Comparison of ENCODE assay signal across 16 cellular contexts in genomic region chr7:66500087-66500486, GRCh38.
DNase-seq lines count a peak whose midpoint lies in the region; ATAC-seq and TF ChIP-seq lines count a peak whose summit lies in the region.
"Had no signal": no experiment of that assay in that cellular context is flagged by ENCODE, and none has a peak within 500 bp of the region (broad histone marks: within the 10 kb centered on the region; RNA-seq: fewer than 3 reads in every experiment).

No MANE protein-coding gene starts in this region.

- 76 to 90% (median 82%) methylated on average over 3 of the region's 3 CpGs for WGBS in spleen, 5 donors
- WGBS in stomach, 5 donors = 88 to 95% (median 91%) methylated on average over 3 of the region's 3 CpGs

- H3K4me1 ChIP-seq in spleen (peaks cover 0 to 9% (median 0%) of the 10 kb centered on the region in 6 donors), stomach (no peaks in the 10 kb centered on the region)
- H3K4me1 ChIP-seq: uterus had no signal

- intact Hi-C loops in activated CD8-positive, alpha-beta T cell treated with anti-CD3 and anti-CD28 coated beads for 36 hours (cut with micrococcal nuclease) = no loop called here
- intact Hi-C loops in spleen (cut with DNase I; ENCODE audit: low total_unique reads) (no loop called here), stomach (cut with DNase I; ENCODE audit: low total_unique reads) (no loop called here)

- H3K36me3 ChIP-seq in spleen = no peaks in the 10 kb centered on the region
- peaks cover 0 to 3% (median 0%) of the 10 kb centered on the region in 4 donors for H3K36me3 ChIP-seq in stomach
- H3K36me3 ChIP-seq: uterus had no signal

- no peak for TF ChIP-seq CTCF in activated CD8-positive, alpha-beta T cell treated with anti-CD3 and anti-CD28 coated beads for 36 hours (IDR thresholded peaks at IDR 0.05)
- TF ChIP-seq CTCF in epithelial cell of esophagus (IDR thresholded peaks at IDR 0.05; ENCODE audit: insufficient read depth, low read depth, low read length, missing control alignments) (no peak), spleen (IDR thresholded peaks at IDR 0.05 in 8 of 11, conservative IDR thresholded peaks at IDR 0.05 in 3 of 11) (no peak), stomach (IDR thresholded peaks at IDR 0.05) (no peak)

- no peaks in the 10 kb centered on the region for H3K9me3 ChIP-seq in spleen
- no peaks in the 10 kb centered on the region for H3K9me3 ChIP-seq in stomach
- H3K9me3 ChIP-seq: body of pancreas, uterus had no signal

- peak; percentile 37 for DNase-seq in activated CD8-positive, alpha-beta T cell treated with anti-CD3 and anti-CD28 coated beads for 36 hours
- DNase-seq in activated CD8-positive, alpha-beta T cell treated with anti-CD3 and anti-CD28 coated beads, Interleukin-2, amount 10 ng/mL, durations not matched to agents 7 days and 5 days = no peak
- DNase-seq in NAMALWA (ENCODE audit: low spot score) (peak; percentile 38), epithelial cell of esophagus (ENCODE audit: low read depth) (peak; percentile 47), spleen (peak; percentile 13), SKM-1 (lab: John Stamatoyannopoulos, UW; ENCODE audit: unreplicated experiment) (no peak), stomach (no peak)
- DNase-seq: body of pancreas; DMS79 treated with DMSO at 0.1 percent for 48 hours; effector memory CD8-positive, alpha-beta T cell; NCI-H1694; NCI-H748 treated with DMSO at 0.1 percent for 48 hours; occipital lobe; uterus had no signal

- H3K4me1 Mint-ChIP-seq in activated CD8-positive, alpha-beta T cell treated with anti-CD3 and anti-CD28 coated beads for 36 hours (ENCODE audit: low read depth) = peaks cover 3% of the 10 kb centered on the region
- peaks cover 6% of the 10 kb centered on the region for H3K4me1 Mint-ChIP-seq in activated CD8-positive, alpha-beta T cell treated with anti-CD3 and anti-CD28 coated beads, Interleukin-2, amount 10 ng/mL, durations not matched to agents 7 days and 5 days (ENCODE audit: low read depth)

- H3K36me3 Mint-ChIP-seq in activated CD8-positive, alpha-beta T cell treated with anti-CD3 and anti-CD28 coated beads for 36 hours (ENCODE audit: low read depth) = no peaks in the 10 kb centered on the region
- peaks cover 1% of the 10 kb centered on the region for H3K36me3 Mint-ChIP-seq in activated CD8-positive, alpha-beta T cell treated with anti-CD3 and anti-CD28 coated beads, Interleukin-2, amount 10 ng/mL, durations not matched to agents 7 days and 5 days (ENCODE audit: low read depth)

- CTCF ChIA-PET in activated CD8-positive, alpha-beta T cell treated with anti-CD3 and anti-CD28 coated beads for 36 hours (lab: Charles Lee) = no interaction called here
- CTCF ChIA-PET in activated CD8-positive, alpha-beta T cell treated with anti-CD3 and anti-CD28 coated beads, Interleukin-2, amount 10 ng/mL, durations not matched to agents 7 days and 5 days (lab: Charles Lee) = no interaction called here

- H3K27me3 ChIP-seq in spleen (replicated peaks in 1 of 7) (peaks cover 0 to 15% (median 0%) of the 10 kb centered on the region in 7 donors), stomach (peaks cover 0 to 18% (median 5%) of the 10 kb centered on the region in 3 donors)
- H3K27me3 ChIP-seq: body of pancreas, uterus had no signal

- no peaks in the 10 kb centered on the region for H3K9me3 Mint-ChIP-seq in activated CD8-positive, alpha-beta T cell treated with anti-CD3 and anti-CD28 coated beads for 36 hours
- no peaks in the 10 kb centered on the region for H3K9me3 Mint-ChIP-seq in activated CD8-positive, alpha-beta T cell treated with anti-CD3 and anti-CD28 coated beads, Interleukin-2, amount 10 ng/mL, durations not matched to agents 7 days and 5 days (ENCODE audit: insufficient read depth)
- H3K9me3 Mint-ChIP-seq: effector memory CD8-positive, alpha-beta T cell had no signal

- H3K4me3 Mint-ChIP-seq in activated CD8-positive, alpha-beta T cell treated with anti-CD3 and anti-CD28 coated beads for 36 hours = no peak overlapping the region
- no peak overlapping the region for H3K4me3 Mint-ChIP-seq in activated CD8-positive, alpha-beta T cell treated with anti-CD3 and anti-CD28 coated beads, Interleukin-2, amount 10 ng/mL, durations not matched to agents 7 days and 5 days
- H3K4me3 Mint-ChIP-seq: effector memory CD8-positive, alpha-beta T cell had no signal

- H3K27ac ChIP-seq in spleen = no peak overlapping the region
- no peak overlapping the region for H3K27ac ChIP-seq in stomach
- H3K27ac ChIP-seq: body of pancreas, SK-N-MC, uterus had no signal

- H3K27me3 Mint-ChIP-seq in activated CD8-positive, alpha-beta T cell treated with anti-CD3 and anti-CD28 coated beads for 36 hours = no peaks in the 10 kb centered on the region
- peaks cover 2% of the 10 kb centered on the region for H3K27me3 Mint-ChIP-seq in activated CD8-positive, alpha-beta T cell treated with anti-CD3 and anti-CD28 coated beads, Interleukin-2, amount 10 ng/mL, durations not matched to agents 7 days and 5 days (ENCODE audit: low read depth)
- H3K27me3 Mint-ChIP-seq: effector memory CD8-positive, alpha-beta T cell had no signal

- no peak overlapping the region for H3K27ac Mint-ChIP-seq in activated CD8-positive, alpha-beta T cell treated with anti-CD3 and anti-CD28 coated beads for 36 hours
- no peak overlapping the region for H3K27ac Mint-ChIP-seq in activated CD8-positive, alpha-beta T cell treated with anti-CD3 and anti-CD28 coated beads, Interleukin-2, amount 10 ng/mL, durations not matched to agents 7 days and 5 days
- H3K27ac Mint-ChIP-seq: effector memory CD8-positive, alpha-beta T cell had no signal

- POLR2A ChIA-PET in activated CD8-positive, alpha-beta T cell treated with anti-CD3 and anti-CD28 coated beads for 36 hours (lab: Charles Lee) = no interaction called here
- POLR2A ChIA-PET in activated CD8-positive, alpha-beta T cell treated with anti-CD3 and anti-CD28 coated beads, Interleukin-2, amount 10 ng/mL, durations not matched to agents 7 days and 5 days (lab: Charles Lee) = no interaction called here

- no peak overlapping the region for H3K4me3 ChIP-seq in epithelial cell of esophagus (ENCODE audit: low read length)
- no peak overlapping the region for H3K4me3 ChIP-seq in spleen
- H3K4me3 ChIP-seq in stomach = no peak overlapping the region
- H3K4me3 ChIP-seq: body of pancreas, SK-N-MC, uterus had no signal

- TF ChIP-seq POLR2A in spleen (IDR thresholded peaks at IDR 0.05) (no peak), stomach (IDR thresholded peaks at IDR 0.05) (no peak)

- peak; percentile 61 for ATAC-seq in activated CD8-positive, alpha-beta T cell treated with anti-CD3 and anti-CD28 coated beads for 36 hours
- ATAC-seq in activated CD8-positive, alpha-beta T cell treated with anti-CD3 and anti-CD28 coated beads, Interleukin-2, amount 10 ng/mL, durations not matched to agents 7 days and 5 days = no peak
- no peak for ATAC-seq in HG03432 (IDR thresholded peaks at IDR 0.05; ENCODE audit: unreplicated experiment)
- ATAC-seq: body of pancreas; effector memory CD8-positive, alpha-beta T cell had no signal

- no peak for TF ChIP-seq EP300 in stomach (IDR thresholded peaks at IDR 0.05)

Comparison
In these comparisons a context has a peak if more than half of its experiments do, and no peak if none do; other contexts are left out.
1. DNase-seq: peak in activated CD8-positive, alpha-beta T cell treated with anti-CD3 and anti-CD28 coated beads for 36 hours (single experiment), NAMALWA (single experiment), epithelial cell of esophagus (single experiment) and spleen (single experiment); none in activated CD8-positive, alpha-beta T cell treated with anti-CD3 and anti-CD28 coated beads, Interleukin-2, amount 10 ng/mL, durations not matched to agents 7 days and 5 days (single experiment), SKM-1 (single experiment) and stomach (single experiment).